ENCODE assay signal across 1 cellular context in genomic region chr3:41593760-41594159, GRCh38.
TF ChIP-seq lines count a peak whose summit lies in the region.

No MANE protein-coding gene starts in this region.

TF ChIP-seq in GM23338, 12 proteins besides CTCF, POLR2A, EP300 and RAD21 (continued from another document):
- TF ChIP-seq REST (IDR thresholded peaks at IDR 0.05; ENCODE audit: unreplicated experiment) (no peak), ZNF331 (CRISPR knock-in tag; IDR thresholded peaks at IDR 0.05; ENCODE audit: low read depth) (no peak), NANOG (IDR thresholded peaks at IDR 0.05; ENCODE audit: borderline replicate concordance) (no peak), JUNB (IDR thresholded peaks at IDR 0.05; ENCODE audit: unreplicated experiment) (no peak)
